Comparison of ENCODE assay signal across 1 cellular context in the genomic region with DNA sequence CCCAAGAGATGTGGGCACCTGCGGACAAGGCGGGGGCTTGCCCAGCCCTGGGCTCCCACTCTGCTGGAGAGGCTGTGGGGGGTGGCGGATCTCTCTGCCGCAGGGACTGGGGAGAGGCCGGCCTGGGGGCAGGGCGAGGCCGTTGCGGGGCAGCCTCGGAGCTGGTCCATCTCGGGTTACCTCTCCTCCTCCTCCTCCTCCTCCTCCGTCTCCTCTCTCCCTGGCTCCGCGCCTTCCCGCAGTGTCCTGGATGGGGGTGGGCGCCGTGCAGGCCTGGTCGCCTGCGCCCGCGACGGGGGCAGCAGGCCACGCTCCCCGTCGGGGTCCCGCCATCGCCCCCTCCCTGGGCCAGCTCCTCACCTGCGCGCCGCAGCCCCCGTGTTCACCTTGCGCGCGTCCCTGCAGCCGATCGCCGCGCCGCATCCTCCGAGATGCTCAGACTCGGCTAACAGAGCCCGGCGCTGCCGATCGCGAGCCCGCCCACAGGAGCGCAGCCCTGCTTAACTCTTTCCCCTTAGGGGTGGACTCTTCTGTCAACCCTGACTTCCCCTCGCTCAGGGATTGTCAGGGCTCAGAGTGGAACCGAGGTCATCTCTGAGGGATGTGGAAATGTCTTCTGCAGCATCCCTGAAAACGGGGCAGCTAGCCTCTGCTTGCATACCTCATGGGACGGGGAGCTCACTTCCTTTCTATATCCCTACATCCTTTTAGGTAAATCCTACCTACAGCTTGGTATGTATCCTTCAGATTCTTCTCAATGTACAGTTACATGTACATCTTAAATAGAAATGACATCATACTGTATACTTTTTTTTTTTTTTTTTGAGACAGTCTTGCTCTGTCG.
TF ChIP-seq lines count a peak whose summit lies in the region.

Gene PRRT3 (minus strand): TSS at position 447 of the 844 bp plus-strand sequence. CDS start 2,293 bp downstream, outside the sequence.

TF ChIP-seq in K562, 482 proteins besides CTCF, POLR2A, EP300 and RAD21 (continued from another document and continues in another):
- TF ChIP-seq SMC3 (conservative IDR thresholded peaks at IDR 0.05; ENCODE audit: insufficient read depth, low read depth, low read length) (no peak), MEIS2 (IDR thresholded peaks at IDR 0.05; ENCODE audit: partially characterized antibody) (peak; percentile 15), KAT7 (CRISPR knock-in tag; IDR thresholded peaks at IDR 0.05; ENCODE audit: borderline replicate concordance) (0 out of 2 replicates have a peak, but pooled peaks have one; percentile 54), ZNF124 (CRISPR knock-in tag; IDR thresholded peaks at IDR 0.05) (peak; percentile 79; the same call in 1 of the 2 replicates), SREBF1 (IDR thresholded peaks at IDR 0.05; ENCODE audit: borderline replicate concordance, low read depth, low read length) (no peak), TRIM25 (IDR thresholded peaks at IDR 0.05; ENCODE audit: borderline replicate concordance) (no peak), HMGN3 (IDR thresholded peaks at IDR 0.05; ENCODE audit: borderline replicate concordance, extremely low read depth, insufficient read length, low read depth, low read length) (peak; percentile 84), EGR1 (conservative IDR thresholded peaks at IDR 0.05) (peak; percentile 46; the same call in 1 of the 2 replicates), HMG20B (CRISPR knock-in tag; IDR thresholded peaks at IDR 0.05) (no peak), KLF13 (tag; IDR thresholded peaks at IDR 0.05; ENCODE audit: borderline replicate concordance, low read depth) (0 out of 2 replicates have a peak, but pooled peaks have one; percentile 31), ZNF586 (CRISPR knock-in tag; conservative IDR thresholded peaks at IDR 0.05) (no peak), HCFC1 (IDR thresholded peaks at IDR 0.05; ENCODE audit: low read depth, low read length) (0 out of 2 replicates have a peak, but pooled peaks have one; percentile 24), NRF1 (conservative IDR thresholded peaks at IDR 0.05 in 1 of 2, IDR thresholded peaks at IDR 0.05 in 1 of 2) (peak; percentile 76 to 79), MTA1 (IDR thresholded peaks at IDR 0.05; ENCODE audit: borderline replicate concordance) (0 out of 2 replicates have a peak, but pooled peaks have one; percentile 26), PATZ1 (CRISPR knock-in tag; IDR thresholded peaks at IDR 0.05; ENCODE audit: borderline replicate concordance) (no peak), DPF2 (IDR thresholded peaks at IDR 0.05) (0 out of 2 replicates have a peak, but pooled peaks have one; percentile 27), XRCC5 (IDR thresholded peaks at IDR 0.05; ENCODE audit: low read depth, low read length) (peak; percentile 70; the same call in 1 of the 2 replicates), ZKSCAN3 (CRISPR knock-in tag; IDR thresholded peaks at IDR 0.05) (peak; percentile 63; the same call in 1 of the 2 replicates), NFIC (IDR thresholded peaks at IDR 0.05) (0 out of 2 replicates have a peak, but pooled peaks have one; percentile 14), HNRNPLL (IDR thresholded peaks at IDR 0.05; ENCODE audit: low read depth, low read length, poor library complexity, severe bottlenecking) (peak; percentile 33), ADNP (tag; IDR thresholded peaks at IDR 0.05) (peak; percentile 75), MAX (CRISPR knock-in tag; IDR thresholded peaks at IDR 0.05) (peak; percentile 57), TAF1 (IDR thresholded peaks at IDR 0.05; ENCODE audit: control insufficient read depth, extremely low read depth, insufficient read depth, low read length, severe bottlenecking) (peak; percentile 32), FIP1L1 (IDR thresholded peaks at IDR 0.05; ENCODE audit: low read depth, low read length, poor library complexity, severe bottlenecking) (peak; percentile 46), CCNT2 (IDR thresholded peaks at IDR 0.05; ENCODE audit: borderline replicate concordance, extremely low read depth, insufficient read length, low read depth, low read length) (peak; percentile 64), CXXC5 (CRISPR knock-in tag; IDR thresholded peaks at IDR 0.05) (peak; percentile 72), RBM22 (IDR thresholded peaks at IDR 0.05; ENCODE audit: low read depth, low read length, poor library complexity, severe bottlenecking) (peak; percentile 70), ZBTB17 (CRISPR knock-in tag; IDR thresholded peaks at IDR 0.05) (peak; percentile 99), RB1 (IDR thresholded peaks at IDR 0.05; ENCODE audit: low read depth) (peak; percentile 76), CBX1 (IDR thresholded peaks at IDR 0.05; ENCODE audit: low read depth) (peak; percentile 94; the same call in 1 of the 2 replicates), BRD4 (IDR thresholded peaks at IDR 0.05) (peak; percentile 21; the same call in 1 of the 2 replicates), TOE1 (IDR thresholded peaks at IDR 0.05; ENCODE audit: borderline replicate concordance) (peak; percentile 70; the same call in 1 of the 2 replicates), TOE1 (CRISPR knock-in tag; IDR thresholded peaks at IDR 0.05; ENCODE audit: borderline replicate concordance, low read depth) (no peak), NR2C2 (CRISPR knock-in tag; IDR thresholded peaks at IDR 0.05) (0 out of 2 replicates have a peak, but pooled peaks have one; percentile 25), NR2C2 (tag; IDR thresholded peaks at IDR 0.05) (no peak), ZKSCAN1 (IDR thresholded peaks at IDR 0.05; ENCODE audit: low read depth, low read length) (0 out of 2 replicates have a peak, but pooled peaks have one; percentile 14), HDAC2 (IDR thresholded peaks at IDR 0.05) (peak; percentile 99)
- TF ChIP-seq, protein P1, sequence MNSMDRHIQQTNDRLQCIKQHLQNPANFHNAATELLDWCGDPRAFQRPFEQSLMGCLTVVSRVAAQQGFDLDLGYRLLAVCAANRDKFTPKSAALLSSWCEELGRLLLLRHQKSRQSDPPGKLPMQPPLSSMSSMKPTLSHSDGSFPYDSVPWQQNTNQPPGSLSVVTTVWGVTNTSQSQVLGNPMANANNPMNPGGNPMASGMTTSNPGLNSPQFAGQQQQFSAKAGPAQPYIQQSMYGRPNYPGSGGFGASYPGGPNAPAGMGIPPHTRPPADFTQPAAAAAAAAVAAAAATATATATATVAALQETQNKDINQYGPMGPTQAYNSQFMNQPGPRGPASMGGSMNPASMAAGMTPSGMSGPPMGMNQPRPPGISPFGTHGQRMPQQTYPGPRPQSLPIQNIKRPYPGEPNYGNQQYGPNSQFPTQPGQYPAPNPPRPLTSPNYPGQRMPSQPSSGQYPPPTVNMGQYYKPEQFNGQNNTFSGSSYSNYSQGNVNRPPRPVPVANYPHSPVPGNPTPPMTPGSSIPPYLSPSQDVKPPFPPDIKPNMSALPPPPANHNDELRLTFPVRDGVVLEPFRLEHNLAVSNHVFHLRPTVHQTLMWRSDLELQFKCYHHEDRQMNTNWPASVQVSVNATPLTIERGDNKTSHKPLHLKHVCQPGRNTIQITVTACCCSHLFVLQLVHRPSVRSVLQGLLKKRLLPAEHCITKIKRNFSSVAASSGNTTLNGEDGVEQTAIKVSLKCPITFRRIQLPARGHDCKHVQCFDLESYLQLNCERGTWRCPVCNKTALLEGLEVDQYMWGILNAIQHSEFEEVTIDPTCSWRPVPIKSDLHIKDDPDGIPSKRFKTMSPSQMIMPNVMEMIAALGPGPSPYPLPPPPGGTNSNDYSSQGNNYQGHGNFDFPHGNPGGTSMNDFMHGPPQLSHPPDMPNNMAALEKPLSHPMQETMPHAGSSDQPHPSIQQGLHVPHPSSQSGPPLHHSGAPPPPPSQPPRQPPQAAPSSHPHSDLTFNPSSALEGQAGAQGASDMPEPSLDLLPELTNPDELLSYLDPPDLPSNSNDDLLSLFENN (IDR thresholded peaks at IDR 0.05; ENCODE audit: low read depth in 2 of 2, low read length in 2 of 2) = peak in 1 of 2 experiments; percentile 86; a peak in 2 of 4 replicates
- TF ChIP-seq, protein P2, sequence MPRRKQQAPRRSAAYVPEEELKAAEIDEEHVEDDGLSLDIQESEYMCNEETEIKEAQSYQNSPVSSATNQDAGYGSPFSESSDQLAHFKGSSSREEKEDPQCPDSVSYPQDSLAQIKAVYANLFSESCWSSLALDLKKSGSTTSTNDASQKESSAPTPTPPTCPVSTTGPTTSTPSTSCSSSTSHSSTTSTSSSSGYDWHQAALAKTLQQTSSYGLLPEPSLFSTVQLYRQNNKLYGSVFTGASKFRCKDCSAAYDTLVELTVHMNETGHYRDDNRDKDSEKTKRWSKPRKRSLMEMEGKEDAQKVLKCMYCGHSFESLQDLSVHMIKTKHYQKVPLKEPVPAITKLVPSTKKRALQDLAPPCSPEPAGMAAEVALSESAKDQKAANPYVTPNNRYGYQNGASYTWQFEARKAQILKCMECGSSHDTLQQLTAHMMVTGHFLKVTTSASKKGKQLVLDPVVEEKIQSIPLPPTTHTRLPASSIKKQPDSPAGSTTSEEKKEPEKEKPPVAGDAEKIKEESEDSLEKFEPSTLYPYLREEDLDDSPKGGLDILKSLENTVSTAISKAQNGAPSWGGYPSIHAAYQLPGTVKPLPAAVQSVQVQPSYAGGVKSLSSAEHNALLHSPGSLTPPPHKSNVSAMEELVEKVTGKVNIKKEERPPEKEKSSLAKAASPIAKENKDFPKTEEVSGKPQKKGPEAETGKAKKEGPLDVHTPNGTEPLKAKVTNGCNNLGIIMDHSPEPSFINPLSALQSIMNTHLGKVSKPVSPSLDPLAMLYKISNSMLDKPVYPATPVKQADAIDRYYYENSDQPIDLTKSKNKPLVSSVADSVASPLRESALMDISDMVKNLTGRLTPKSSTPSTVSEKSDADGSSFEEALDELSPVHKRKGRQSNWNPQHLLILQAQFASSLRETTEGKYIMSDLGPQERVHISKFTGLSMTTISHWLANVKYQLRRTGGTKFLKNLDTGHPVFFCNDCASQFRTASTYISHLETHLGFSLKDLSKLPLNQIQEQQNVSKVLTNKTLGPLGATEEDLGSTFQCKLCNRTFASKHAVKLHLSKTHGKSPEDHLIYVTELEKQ (CRISPR knock-in tag; IDR thresholded peaks at IDR 0.05) = no peak
- TF ChIP-seq, protein P3, sequence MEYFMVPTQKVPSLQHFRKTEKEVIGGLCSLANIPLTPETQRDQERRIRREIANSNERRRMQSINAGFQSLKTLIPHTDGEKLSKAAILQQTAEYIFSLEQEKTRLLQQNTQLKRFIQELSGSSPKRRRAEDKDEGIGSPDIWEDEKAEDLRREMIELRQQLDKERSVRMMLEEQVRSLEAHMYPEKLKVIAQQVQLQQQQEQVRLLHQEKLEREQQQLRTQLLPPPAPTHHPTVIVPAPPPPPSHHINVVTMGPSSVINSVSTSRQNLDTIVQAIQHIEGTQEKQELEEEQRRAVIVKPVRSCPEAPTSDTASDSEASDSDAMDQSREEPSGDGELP (CRISPR knock-in tag; IDR thresholded peaks at IDR 0.05; ENCODE audit: borderline replicate concordance) = peak; percentile 56; the same call in 1 of the 2 replicates
